1 cellular context compared by ENCODE assay signal in the genomic region with DNA sequence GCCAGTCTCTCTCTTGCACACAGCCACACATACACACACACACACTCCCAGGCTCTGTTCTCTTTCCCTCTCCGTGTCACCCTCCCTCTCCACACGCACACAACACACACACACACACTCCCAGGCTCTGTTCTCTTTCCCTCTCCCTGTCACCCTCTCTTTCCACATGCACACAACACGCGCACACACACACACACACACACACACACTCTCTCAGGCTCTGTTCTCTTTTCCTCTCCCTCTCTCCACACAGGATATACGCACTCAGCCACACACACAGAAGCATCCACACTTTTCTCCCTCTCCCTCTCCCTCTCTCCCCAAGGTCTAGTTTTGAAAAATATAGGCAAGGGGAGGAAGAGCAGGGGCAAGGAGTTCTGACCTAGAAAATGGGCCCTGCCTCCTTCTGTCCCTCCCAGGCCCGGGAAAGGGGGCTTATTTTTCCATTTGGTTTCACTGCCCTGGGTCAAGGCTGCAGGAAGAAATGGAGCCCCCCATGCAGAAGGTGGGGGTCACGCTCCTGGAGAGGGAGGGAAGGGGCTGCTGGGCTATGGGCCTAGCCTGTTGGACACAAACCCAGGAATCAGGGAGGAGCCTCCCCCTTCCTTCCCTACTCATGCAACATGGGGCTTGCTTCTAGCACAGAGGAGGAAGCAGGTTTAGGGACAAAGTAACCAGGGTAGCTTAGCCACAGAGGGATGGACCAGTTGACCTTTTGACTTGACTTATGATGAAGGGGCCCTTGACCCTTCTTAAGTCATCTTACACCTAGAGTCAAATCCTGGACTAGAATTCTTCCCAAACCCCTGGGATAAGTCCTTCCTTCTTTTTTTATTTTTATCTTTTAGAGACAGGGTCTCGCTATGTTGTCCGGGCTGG.
A peak's percentile ranks its signal among the peaks of the same experiment; 100 is the strongest.
TF ChIP-seq lines count a peak whose summit lies in the region.

No MANE protein-coding gene starts in this region.

TF ChIP-seq in HEK293, 187 proteins besides CTCF, POLR2A, EP300 and RAD21 (continued from another document):
- TF ChIP-seq, protein P1, sequence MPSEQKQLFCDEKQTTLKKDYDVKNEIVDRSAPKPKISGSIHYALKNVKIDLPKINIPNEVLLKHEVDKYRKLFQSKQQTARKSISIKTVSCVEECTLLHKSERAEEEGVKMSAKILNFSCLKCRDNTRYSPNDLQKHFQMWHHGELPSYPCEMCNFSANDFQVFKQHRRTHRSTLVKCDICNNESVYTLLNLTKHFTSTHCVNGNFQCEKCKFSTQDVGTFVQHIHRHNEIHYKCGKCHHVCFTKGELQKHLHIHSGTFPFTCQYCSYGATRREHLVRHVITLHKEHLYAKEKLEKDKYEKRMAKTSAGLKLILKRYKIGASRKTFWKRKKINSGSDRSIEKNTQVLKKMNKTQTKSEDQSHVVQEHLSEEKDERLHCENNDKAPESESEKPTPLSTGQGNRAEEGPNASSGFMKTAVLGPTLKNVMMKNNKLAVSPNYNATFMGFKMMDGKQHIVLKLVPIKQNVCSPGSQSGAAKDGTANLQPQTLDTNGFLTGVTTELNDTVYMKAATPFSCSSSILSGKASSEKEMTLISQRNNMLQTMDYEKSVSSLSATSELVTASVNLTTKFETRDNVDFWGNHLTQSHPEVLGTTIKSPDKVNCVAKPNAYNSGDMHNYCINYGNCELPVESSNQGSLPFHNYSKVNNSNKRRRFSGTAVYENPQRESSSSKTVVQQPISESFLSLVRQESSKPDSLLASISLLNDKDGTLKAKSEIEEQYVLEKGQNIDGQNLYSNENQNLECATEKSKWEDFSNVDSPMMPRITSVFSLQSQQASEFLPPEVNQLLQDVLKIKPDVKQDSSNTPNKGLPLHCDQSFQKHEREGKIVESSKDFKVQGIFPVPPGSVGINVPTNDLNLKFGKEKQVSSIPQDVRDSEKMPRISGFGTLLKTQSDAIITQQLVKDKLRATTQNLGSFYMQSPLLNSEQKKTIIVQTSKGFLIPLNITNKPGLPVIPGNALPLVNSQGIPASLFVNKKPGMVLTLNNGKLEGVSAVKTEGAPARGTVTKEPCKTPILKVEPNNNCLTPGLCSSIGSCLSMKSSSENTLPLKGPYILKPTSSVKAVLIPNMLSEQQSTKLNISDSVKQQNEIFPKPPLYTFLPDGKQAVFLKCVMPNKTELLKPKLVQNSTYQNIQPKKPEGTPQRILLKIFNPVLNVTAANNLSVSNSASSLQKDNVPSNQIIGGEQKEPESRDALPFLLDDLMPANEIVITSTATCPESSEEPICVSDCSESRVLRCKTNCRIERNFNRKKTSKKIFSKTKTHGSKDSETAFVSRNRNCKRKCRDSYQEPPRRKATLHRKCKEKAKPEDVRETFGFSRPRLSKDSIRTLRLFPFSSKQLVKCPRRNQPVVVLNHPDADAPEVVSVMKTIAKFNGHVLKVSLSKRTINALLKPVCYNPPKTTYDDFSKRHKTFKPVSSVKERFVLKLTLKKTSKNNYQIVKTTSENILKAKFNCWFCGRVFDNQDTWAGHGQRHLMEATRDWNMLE (tag by site-specific recombination; conservative IDR thresholded peaks at IDR 0.05; ENCODE audit: low read depth), result no peak
- TF ChIP-seq, protein P2, sequence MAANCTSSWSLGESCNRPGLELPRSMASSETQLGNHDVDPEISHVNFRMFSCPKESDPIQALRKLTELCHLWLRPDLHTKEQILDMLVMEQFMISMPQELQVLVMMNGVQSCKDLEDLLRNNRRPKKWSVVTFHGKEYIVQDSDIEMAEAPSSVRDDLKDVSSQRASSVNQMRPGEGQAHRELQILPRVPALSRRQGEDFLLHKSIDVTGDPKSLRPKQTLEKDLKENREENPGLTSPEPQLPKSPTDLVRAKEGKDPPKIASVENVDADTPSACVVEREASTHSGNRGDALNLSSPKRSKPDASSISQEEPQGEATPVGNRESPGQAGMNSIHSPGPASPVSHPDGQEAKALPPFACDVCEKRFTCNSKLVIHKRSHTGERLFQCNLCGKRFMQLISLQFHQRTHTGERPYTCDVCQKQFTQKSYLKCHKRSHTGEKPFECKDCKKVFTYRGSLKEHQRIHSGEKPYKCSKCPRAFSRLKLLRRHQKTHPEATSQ (tag by site-specific recombination; IDR thresholded peaks at IDR 0.05), result no peak
- no peak for TF ChIP-seq ZNF157 (tag by site-specific recombination; IDR thresholded peaks at IDR 0.05)
- TF ChIP-seq KLF9 (tag by site-specific recombination; IDR thresholded peaks at IDR 0.05; ENCODE audit: low read depth), result no peak
- TF ChIP-seq, protein P3, sequence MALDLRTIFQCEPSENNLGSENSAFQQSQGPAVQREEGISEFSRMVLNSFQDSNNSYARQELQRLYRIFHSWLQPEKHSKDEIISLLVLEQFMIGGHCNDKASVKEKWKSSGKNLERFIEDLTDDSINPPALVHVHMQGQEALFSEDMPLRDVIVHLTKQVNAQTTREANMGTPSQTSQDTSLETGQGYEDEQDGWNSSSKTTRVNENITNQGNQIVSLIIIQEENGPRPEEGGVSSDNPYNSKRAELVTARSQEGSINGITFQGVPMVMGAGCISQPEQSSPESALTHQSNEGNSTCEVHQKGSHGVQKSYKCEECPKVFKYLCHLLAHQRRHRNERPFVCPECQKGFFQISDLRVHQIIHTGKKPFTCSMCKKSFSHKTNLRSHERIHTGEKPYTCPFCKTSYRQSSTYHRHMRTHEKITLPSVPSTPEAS (tag by site-specific recombination; IDR thresholded peaks at IDR 0.05), result peak; percentile 85
- TF ChIP-seq ZNF610 (tag by site-specific recombination; IDR thresholded peaks at IDR 0.05; ENCODE audit: borderline replicate concordance), result no peak
- TF ChIP-seq ZNF175 (tag by site-specific recombination; IDR thresholded peaks at IDR 0.05), result no peak
- TF ChIP-seq FEZF1 (tag by site-specific recombination; IDR thresholded peaks at IDR 0.05), result no peak
- TF ChIP-seq MYNN (tag by site-specific recombination; IDR thresholded peaks at IDR 0.05; ENCODE audit: borderline replicate concordance), result no peak
- TF ChIP-seq ZNF23 (tag by site-specific recombination; IDR thresholded peaks at IDR 0.05; ENCODE audit: borderline replicate concordance), result no peak
- TF ChIP-seq SP2 (tag by site-specific recombination; IDR thresholded peaks at IDR 0.05), result no peak
- TF ChIP-seq ZBTB48 (tag by site-specific recombination; IDR thresholded peaks at IDR 0.05), result 0 out of 2 replicates have a peak, but pooled peaks have one; percentile 25
- TF ChIP-seq IKZF3 (tag by site-specific recombination; IDR thresholded peaks at IDR 0.05), result no peak
- no peak for TF ChIP-seq ZNF830 (tag by site-specific recombination; IDR thresholded peaks at IDR 0.05; ENCODE audit: low read depth)
- TF ChIP-seq, protein P4, sequence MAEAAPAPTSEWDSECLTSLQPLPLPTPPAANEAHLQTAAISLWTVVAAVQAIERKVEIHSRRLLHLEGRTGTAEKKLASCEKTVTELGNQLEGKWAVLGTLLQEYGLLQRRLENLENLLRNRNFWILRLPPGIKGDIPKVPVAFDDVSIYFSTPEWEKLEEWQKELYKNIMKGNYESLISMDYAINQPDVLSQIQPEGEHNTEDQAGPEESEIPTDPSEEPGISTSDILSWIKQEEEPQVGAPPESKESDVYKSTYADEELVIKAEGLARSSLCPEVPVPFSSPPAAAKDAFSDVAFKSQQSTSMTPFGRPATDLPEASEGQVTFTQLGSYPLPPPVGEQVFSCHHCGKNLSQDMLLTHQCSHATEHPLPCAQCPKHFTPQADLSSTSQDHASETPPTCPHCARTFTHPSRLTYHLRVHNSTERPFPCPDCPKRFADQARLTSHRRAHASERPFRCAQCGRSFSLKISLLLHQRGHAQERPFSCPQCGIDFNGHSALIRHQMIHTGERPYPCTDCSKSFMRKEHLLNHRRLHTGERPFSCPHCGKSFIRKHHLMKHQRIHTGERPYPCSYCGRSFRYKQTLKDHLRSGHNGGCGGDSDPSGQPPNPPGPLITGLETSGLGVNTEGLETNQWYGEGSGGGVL (tag by site-specific recombination; IDR thresholded peaks at IDR 0.05), result peak; percentile 77
- no peak for TF ChIP-seq ZNF274 (IDR thresholded peaks at IDR 0.05; ENCODE audit: low read length)
- no peak for TF ChIP-seq ZNF274 (tag by site-specific recombination; IDR thresholded peaks at IDR 0.05; ENCODE audit: borderline replicate concordance)
- TF ChIP-seq KLF1 (tag by site-specific recombination; IDR thresholded peaks at IDR 0.05), result no peak
- TF ChIP-seq PRDM1 (tag by site-specific recombination; IDR thresholded peaks at IDR 0.05), result peak; percentile 54; the same call in 1 of the 2 replicates
- no peak for TF ChIP-seq ZBTB1 (tag by site-specific recombination; IDR thresholded peaks at IDR 0.05)
- no peak for TF ChIP-seq ZNF48 (tag by site-specific recombination; IDR thresholded peaks at IDR 0.05)
- no peak for TF ChIP-seq ZNF404 (tag by site-specific recombination; IDR thresholded peaks at IDR 0.05)
- TF ChIP-seq ZNF792 (tag by site-specific recombination; IDR thresholded peaks at IDR 0.05), result no peak
- TF ChIP-seq ZNF416 (tag by site-specific recombination; IDR thresholded peaks at IDR 0.05), result no peak
- TF ChIP-seq, protein P5, sequence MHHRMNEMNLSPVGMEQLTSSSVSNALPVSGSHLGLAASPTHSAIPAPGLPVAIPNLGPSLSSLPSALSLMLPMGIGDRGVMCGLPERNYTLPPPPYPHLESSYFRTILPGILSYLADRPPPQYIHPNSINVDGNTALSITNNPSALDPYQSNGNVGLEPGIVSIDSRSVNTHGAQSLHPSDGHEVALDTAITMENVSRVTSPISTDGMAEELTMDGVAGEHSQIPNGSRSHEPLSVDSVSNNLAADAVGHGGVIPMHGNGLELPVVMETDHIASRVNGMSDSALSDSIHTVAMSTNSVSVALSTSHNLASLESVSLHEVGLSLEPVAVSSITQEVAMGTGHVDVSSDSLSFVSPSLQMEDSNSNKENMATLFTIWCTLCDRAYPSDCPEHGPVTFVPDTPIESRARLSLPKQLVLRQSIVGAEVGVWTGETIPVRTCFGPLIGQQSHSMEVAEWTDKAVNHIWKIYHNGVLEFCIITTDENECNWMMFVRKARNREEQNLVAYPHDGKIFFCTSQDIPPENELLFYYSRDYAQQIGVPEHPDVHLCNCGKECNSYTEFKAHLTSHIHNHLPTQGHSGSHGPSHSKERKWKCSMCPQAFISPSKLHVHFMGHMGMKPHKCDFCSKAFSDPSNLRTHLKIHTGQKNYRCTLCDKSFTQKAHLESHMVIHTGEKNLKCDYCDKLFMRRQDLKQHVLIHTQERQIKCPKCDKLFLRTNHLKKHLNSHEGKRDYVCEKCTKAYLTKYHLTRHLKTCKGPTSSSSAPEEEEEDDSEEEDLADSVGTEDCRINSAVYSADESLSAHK (tag by site-specific recombination; IDR thresholded peaks at IDR 0.05), result no peak
- TF ChIP-seq ZNF138 (tag by site-specific recombination; IDR thresholded peaks at IDR 0.05; ENCODE audit: borderline replicate concordance), result no peak
